Comparison of ENCODE assay signal across 19 cellular contexts in genomic region chr7:73702665-73703064, GRCh38. TPM values are rescaled to one million over a fixed set of nuclear protein-coding genes. Genes with fewer than 3 reads are reported as not detected.
A peak's percentile ranks its signal among the peaks of the same experiment; 100 is the strongest.
DNase-seq lines count a peak whose midpoint lies in the region; ATAC-seq and TF ChIP-seq lines count a peak whose summit lies in the region.
"Had no signal": no experiment of that assay in that cellular context is flagged by ENCODE, and none has a peak within 500 bp of the region (broad histone marks: within the 10 kb centered on the region; RNA-seq: fewer than 3 reads in every experiment).

No MANE protein-coding gene starts in this region.

- peaks cover 61% of the 10 kb centered on the region for H4K20me1 ChIP-seq in BLaER1
- H4K20me1 ChIP-seq in HCT116 (ENCODE audit: insufficient read depth) = 0 out of 2 replicates have a peak, but pooled peaks cover 3% of the 10 kb centered on the region

- DNase-seq in HCT116 (ENCODE audit: low read depth, low spot score) (no peak), osteocyte (ENCODE audit: extremely low spot score, unreplicated experiment) (no peak), NCI-H526 (lab: John Stamatoyannopoulos, UW) (no peak)
- no peak for DNase-seq in activated CD8-positive, alpha-beta T cell treated with anti-CD3 and anti-CD28 coated beads, Interleukin-2, amount 10 ng/mL, durations not matched to agents 7 days and 5 days
- no peak for DNase-seq in activated CD4-positive, alpha-beta T cell treated with anti-CD3 and anti-CD28 coated beads, Interleukin-2, amount 10 ng/mL, durations not matched to agents 24 days and 14 days
- DNase-seq: AML-193; CD4-positive, CD25-positive, alpha-beta regulatory T cell; COR-L47; DMS153; GF-D8; NCI-H1105; NCI-H2081; NCI-H2171 treated with DMSO at 0.1 percent for 48 hours; NCI-H748 treated with DMSO at 0.1 percent for 48 hours; NK-92 treated with Interleukin-12 subunit alpha and Interleukin-12 subunit beta, amount 100 ng/mL, for 24 hours; SIG-M5 had no signal

- H3K27me3 ChIP-seq in BLaER1 (no peaks in the 10 kb centered on the region), HCT116 (ENCODE audit: insufficient read depth, low read length) (no peaks in the 10 kb centered on the region), duodenal mucosa (ENCODE audit: control insufficient read depth in 1 of 2, insufficient read depth in 2 of 2, low read length in 2 of 2) (no peaks in the 10 kb centered on the region)

- no peaks in the 10 kb centered on the region for H3K9me3 ChIP-seq in BLaER1
- H3K9me3 ChIP-seq in HCT116 (ENCODE audit: control insufficient read depth in 1 of 2, insufficient read depth in 1 of 2, low read depth in 1 of 2, low read length in 2 of 2) = no peaks in the 10 kb centered on the region
- no peaks in the 10 kb centered on the region for H3K9me3 ChIP-seq in duodenal mucosa (ENCODE audit: control insufficient read depth in 1 of 2, low read length in 2 of 2)

- no peak overlapping the region for H3K27ac ChIP-seq in BLaER1
- H3K27ac ChIP-seq in HCT116 (ENCODE audit: low read depth, low read length) = peak overlapping the region; percentile 27; the same call in 1 of the 2 replicates
- H3K27ac ChIP-seq in duodenal mucosa (ENCODE audit: low read depth, low read length) = peak overlapping the region; percentile 4

- H3K36me3 ChIP-seq in BLaER1 (peaks cover 23% of the 10 kb centered on the region), HCT116 (ENCODE audit: control insufficient read depth in 1 of 2, insufficient read depth in 2 of 2, low read length in 2 of 2) (peaks cover 26 to 47% of the 10 kb centered on the region in 2 experiments; a peak in 3 of 4 replicates), duodenal mucosa (ENCODE audit: control insufficient read depth in 1 of 2, insufficient read depth in 2 of 2, low read length in 2 of 2) (peaks cover 6 to 14% of the 10 kb centered on the region in 2 donors)

- H3K4me2 ChIP-seq in BLaER1 = peak overlapping the region; percentile 94
- H3K4me2 ChIP-seq in HCT116 (ENCODE audit: low read length) = no peak overlapping the region

- CTCF ChIA-PET in HCT116 (lab: Charles Lee) = interaction anchor here (0.7 to 2.0 kb wide), 2 partner anchors 13 to 23 kb away, joined by 4 to 7 read pairs; no protein-coding TSS in a partner anchor
- CTCF ChIA-PET in activated CD8-positive, alpha-beta T cell treated with anti-CD3 and anti-CD28 coated beads, Interleukin-2, amount 10 ng/mL, durations not matched to agents 7 days and 5 days (lab: Charles Lee) = interaction anchor here (0.8 to 2.9 kb wide), 8 partner anchors 11 to 96 kb away, joined by 3 to 8 read pairs (median 3); partner anchors contain the start of gene STX1A

- H3K9ac ChIP-seq in BLaER1 (no peak overlapping the region), HCT116 (ENCODE audit: low read length) (no peak overlapping the region), duodenal mucosa (ENCODE audit: low read depth in 1 of 2, low read length in 2 of 2) (no peak overlapping the region)

- peaks cover 35% of the 10 kb centered on the region for H3K4me1 Mint-ChIP-seq in osteocyte (ENCODE audit: unreplicated experiment)
- H3K4me1 Mint-ChIP-seq in activated CD8-positive, alpha-beta T cell treated with anti-CD3 and anti-CD28 coated beads, Interleukin-2, amount 10 ng/mL, durations not matched to agents 7 days and 5 days (ENCODE audit: low read depth) = peaks cover 2% of the 10 kb centered on the region
- peaks cover 8% of the 10 kb centered on the region for H3K4me1 Mint-ChIP-seq in activated CD4-positive, alpha-beta T cell treated with anti-CD3 and anti-CD28 coated beads, Interleukin-2, amount 10 ng/mL, durations not matched to agents 24 days and 14 days

- no peak for ATAC-seq in HCT116
- no peak for ATAC-seq in activated CD8-positive, alpha-beta T cell treated with anti-CD3 and anti-CD28 coated beads, Interleukin-2, amount 10 ng/mL, durations not matched to agents 7 days and 5 days

- peak overlapping the region; percentile 58 for H3K27ac Mint-ChIP-seq in osteocyte (ENCODE audit: unreplicated experiment)
- no peak overlapping the region for H3K27ac Mint-ChIP-seq in activated CD8-positive, alpha-beta T cell treated with anti-CD3 and anti-CD28 coated beads, Interleukin-2, amount 10 ng/mL, durations not matched to agents 7 days and 5 days
- H3K27ac Mint-ChIP-seq in activated CD4-positive, alpha-beta T cell treated with anti-CD3 and anti-CD28 coated beads, Interleukin-2, amount 10 ng/mL, durations not matched to agents 24 days and 14 days = no peak overlapping the region
- H3K27ac Mint-ChIP-seq: CD4-positive, CD25-positive, alpha-beta regulatory T cell; GM23338 had no signal

- no peak overlapping the region for H2AFZ ChIP-seq in HCT116 (ENCODE audit: low read depth, low read length, poor library complexity, severe bottlenecking)
- H2AFZ ChIP-seq: GM23338 had no signal

- intact Hi-C loops in HCT116 (cut with micrococcal nuclease) = no loop called here
- intact Hi-C loops in activated CD4-positive, alpha-beta T cell treated with anti-CD3 and anti-CD28 coated beads, Interleukin-2, amount 10 ng/mL, durations not matched to agents 24 days and 14 days (cut with micrococcal nuclease) = no loop called here

- H3K4me3 Mint-ChIP-seq in osteocyte (ENCODE audit: unreplicated experiment) = no peak overlapping the region
- no peak overlapping the region for H3K4me3 Mint-ChIP-seq in activated CD8-positive, alpha-beta T cell treated with anti-CD3 and anti-CD28 coated beads, Interleukin-2, amount 10 ng/mL, durations not matched to agents 7 days and 5 days
- no peak overlapping the region for H3K4me3 Mint-ChIP-seq in activated CD4-positive, alpha-beta T cell treated with anti-CD3 and anti-CD28 coated beads, Interleukin-2, amount 10 ng/mL, durations not matched to agents 24 days and 14 days

- no TSS peak for BruUV-seq in HCT116 (replicated peaks; lab: Mats Ljungman, UMichigan)

- H3K9me3 Mint-ChIP-seq in osteocyte (ENCODE audit: unreplicated experiment) = no peaks in the 10 kb centered on the region
- no peaks in the 10 kb centered on the region for H3K9me3 Mint-ChIP-seq in activated CD8-positive, alpha-beta T cell treated with anti-CD3 and anti-CD28 coated beads, Interleukin-2, amount 10 ng/mL, durations not matched to agents 7 days and 5 days (ENCODE audit: insufficient read depth)
- no peaks in the 10 kb centered on the region for H3K9me3 Mint-ChIP-seq in activated CD4-positive, alpha-beta T cell treated with anti-CD3 and anti-CD28 coated beads, Interleukin-2, amount 10 ng/mL, durations not matched to agents 24 days and 14 days
- H3K9me3 Mint-ChIP-seq: CD4-positive, CD25-positive, alpha-beta regulatory T cell; GM23338 had no signal

- peaks cover 7% of the 10 kb centered on the region; the same call in 1 of the 2 replicates for H3K79me2 ChIP-seq in HCT116 (ENCODE audit: insufficient read depth, low read length)

- H3K4me1 ChIP-seq in BLaER1 (peaks cover 82% of the 10 kb centered on the region), HCT116 (ENCODE audit: control insufficient read depth in 1 of 2, insufficient read depth in 2 of 2, low read length in 2 of 2) (peaks cover 26 to 51% of the 10 kb centered on the region in 2 experiments), duodenal mucosa (ENCODE audit: control insufficient read depth in 1 of 2, insufficient read depth in 2 of 2, low read length in 2 of 2) (peaks cover 24 to 28% of the 10 kb centered on the region in 2 donors)

- H3K9me2 ChIP-seq in HCT116 (ENCODE audit: insufficient read depth) = no peaks in the 10 kb centered on the region

- no peaks in the 10 kb centered on the region for H3K27me3 Mint-ChIP-seq in osteocyte (ENCODE audit: unreplicated experiment)
- H3K27me3 Mint-ChIP-seq in activated CD8-positive, alpha-beta T cell treated with anti-CD3 and anti-CD28 coated beads, Interleukin-2, amount 10 ng/mL, durations not matched to agents 7 days and 5 days (ENCODE audit: low read depth) = no peaks in the 10 kb centered on the region
- H3K27me3 Mint-ChIP-seq in activated CD4-positive, alpha-beta T cell treated with anti-CD3 and anti-CD28 coated beads, Interleukin-2, amount 10 ng/mL, durations not matched to agents 24 days and 14 days = no peaks in the 10 kb centered on the region
- H3K27me3 Mint-ChIP-seq: CD4-positive, CD25-positive, alpha-beta regulatory T cell had no signal

- RAD21 ChIA-PET in HCT116 (lab: Charles Lee; ENCODE audit: low non-redundant PET in 1 of 2, low total read pairs in 2 of 2, uncharacterized antibody in 2 of 2, unreplicated experiment in 2 of 2) = interaction anchor here (0.8 to 1.2 kb wide), 2 partner anchors 19 to 23 kb away, joined by 3 read pairs; no protein-coding TSS in a partner anchor

- TF ChIP-seq RAD21 in HCT116 (IDR thresholded peaks at IDR 0.05; ENCODE audit: low read depth) = no peak

- POLR2A ChIA-PET in HCT116 (lab: Charles Lee) = no interaction called here
- POLR2A ChIA-PET in activated CD8-positive, alpha-beta T cell treated with anti-CD3 and anti-CD28 coated beads, Interleukin-2, amount 10 ng/mL, durations not matched to agents 7 days and 5 days (lab: Charles Lee) = interaction anchor here (0.6 kb wide), 1 partner anchor 82 kb away, joined by 4 read pairs; no protein-coding TSS in a partner anchor

- TF ChIP-seq POLR2A in HCT116 (IDR thresholded peaks at IDR 0.05; ENCODE audit: borderline replicate concordance, extremely low read depth, insufficient read depth, insufficient read length) = no peak

- peaks cover 11% of the 10 kb centered on the region for H3K36me3 Mint-ChIP-seq in osteocyte (ENCODE audit: unreplicated experiment)
- peaks cover 21% of the 10 kb centered on the region for H3K36me3 Mint-ChIP-seq in activated CD8-positive, alpha-beta T cell treated with anti-CD3 and anti-CD28 coated beads, Interleukin-2, amount 10 ng/mL, durations not matched to agents 7 days and 5 days (ENCODE audit: low read depth)
- H3K36me3 Mint-ChIP-seq in activated CD4-positive, alpha-beta T cell treated with anti-CD3 and anti-CD28 coated beads, Interleukin-2, amount 10 ng/mL, durations not matched to agents 24 days and 14 days (ENCODE audit: low read depth) = peaks cover 40% of the 10 kb centered on the region

- TF ChIP-seq CTCF in HCT116 (IDR thresholded peaks at IDR 0.05 in 2 of 3, conservative IDR thresholded peaks at IDR 0.05 in 1 of 3; ENCODE audit: borderline replicate concordance in 1 of 3, insufficient read depth in 1 of 3, low read depth in 2 of 3, low read length in 2 of 3) = no peak
- TF ChIP-seq CTCF in osteocyte (IDR thresholded peaks at IDR 0.05) = no peak

- no peak overlapping the region for H3K4me3 ChIP-seq in BLaER1
- H3K4me3 ChIP-seq in HCT116 (replicated peaks in 1 of 2; ENCODE audit: low read depth in 1 of 2, low read length in 2 of 2) = no peak overlapping the region
- no peak overlapping the region for H3K4me3 ChIP-seq in duodenal mucosa (ENCODE audit: low read depth in 1 of 2, low read length in 2 of 2)

RNA-seq across cellular contexts. Expression of gene STX1A, which starts 16.8 kb away (rescaled TPM):
- total RNA-seq in HCT116 (2021; ENCODE audit: unreplicated experiment) (39.4 TPM), osteocyte (21.7 and 24.0 TPM in 2 replicates)
- 41.2 and 46.8 TPM in 2 replicates for polyA plus RNA-seq in HCT116 (2012)
- 10 to 100 TPM; 10.6 to 12.3 TPM for total RNA-seq in activated CD8-positive, alpha-beta T cell treated with anti-CD3 and anti-CD28 coated beads, Interleukin-2, amount 10 ng/mL, durations not matched to agents 7 days and 5 days
- 19.0 and 19.4 TPM in 2 replicates for total RNA-seq in activated CD4-positive, alpha-beta T cell treated with anti-CD3 and anti-CD28 coated beads, Interleukin-2, amount 10 ng/mL, durations not matched to agents 24 days and 14 days

RNA-seq across cellular contexts. Expression of gene BUD23, which starts 19.3 kb away (rescaled TPM):
- total RNA-seq in HCT116 (2021; ENCODE audit: unreplicated experiment) (168 TPM), osteocyte (47.2 and 56.7 TPM in 2 replicates)
- polyA plus RNA-seq in HCT116 (2012) = 148 and 164 TPM in 2 replicates
- 10 to 100 TPM; 57.3 to 60.9 TPM for total RNA-seq in activated CD8-positive, alpha-beta T cell treated with anti-CD3 and anti-CD28 coated beads, Interleukin-2, amount 10 ng/mL, durations not matched to agents 7 days and 5 days
- 133 TPM in 2 replicates for total RNA-seq in activated CD4-positive, alpha-beta T cell treated with anti-CD3 and anti-CD28 coated beads, Interleukin-2, amount 10 ng/mL, durations not matched to agents 24 days and 14 days

RNA-seq across cellular contexts. Expression of gene DNAJC30, which starts 19.4 kb away (rescaled TPM):
- total RNA-seq in HCT116 (2021; ENCODE audit: unreplicated experiment) (8.5 TPM), osteocyte (13.8 and 14.5 TPM in 2 replicates)
- polyA plus RNA-seq in HCT116 (2012) = 3.4 and 5.1 TPM in 2 replicates
- total RNA-seq in activated CD8-positive, alpha-beta T cell treated with anti-CD3 and anti-CD28 coated beads, Interleukin-2, amount 10 ng/mL, durations not matched to agents 7 days and 5 days = 1 to 10 TPM; 7.7 to 8.3 TPM
- total RNA-seq in activated CD4-positive, alpha-beta T cell treated with anti-CD3 and anti-CD28 coated beads, Interleukin-2, amount 10 ng/mL, durations not matched to agents 24 days and 14 days = 9.4 and 10.9 TPM in 2 replicates

RNA-seq across cellular contexts. Expression of gene VPS37D, which starts 35.0 kb away (rescaled TPM):
- total RNA-seq in HCT116 (2021; ENCODE audit: unreplicated experiment) (9.5 TPM), osteocyte (5.0 and 6.2 TPM in 2 replicates)
- 8.2 and 9.2 TPM in 2 replicates for polyA plus RNA-seq in HCT116 (2012)
- under 1 TPM; 0.16 to 0.26 TPM for total RNA-seq in activated CD8-positive, alpha-beta T cell treated with anti-CD3 and anti-CD28 coated beads, Interleukin-2, amount 10 ng/mL, durations not matched to agents 7 days and 5 days
- total RNA-seq in activated CD4-positive, alpha-beta T cell treated with anti-CD3 and anti-CD28 coated beads, Interleukin-2, amount 10 ng/mL, durations not matched to agents 24 days and 14 days = 0.40 and 0.47 TPM in 2 replicates

RNA-seq across cellular contexts. Expression of gene ABHD11, which starts 35.9 kb away (rescaled TPM):
- total RNA-seq in HCT116 (2021; ENCODE audit: unreplicated experiment) (69.8 TPM), osteocyte (14.0 and 17.4 TPM in 2 replicates)
- 56.8 and 61.1 TPM in 2 replicates for polyA plus RNA-seq in HCT116 (2012)
- 10 to 100 TPM; 20.7 to 20.9 TPM for total RNA-seq in activated CD8-positive, alpha-beta T cell treated with anti-CD3 and anti-CD28 coated beads, Interleukin-2, amount 10 ng/mL, durations not matched to agents 7 days and 5 days
- total RNA-seq in activated CD4-positive, alpha-beta T cell treated with anti-CD3 and anti-CD28 coated beads, Interleukin-2, amount 10 ng/mL, durations not matched to agents 24 days and 14 days = 20.8 and 23.0 TPM in 2 replicates
